8 cellular contexts compared by ENCODE assay signal in genomic region chr10:72275351-72276012, GRCh38. TPM values are rescaled to one million over a fixed set of nuclear protein-coding genes. Genes with fewer than 3 reads are reported as not detected.
A peak's percentile ranks its signal among the peaks of the same experiment; 100 is the strongest.
DNase-seq lines count a peak whose midpoint lies in the region; ATAC-seq and TF ChIP-seq lines count a peak whose summit lies in the region.

No MANE protein-coding gene starts in this region.

- peaks cover 37% of the 10 kb centered on the region for H3K36me3 Mint-ChIP-seq in activated CD8-positive, alpha-beta T cell treated with anti-CD3 and anti-CD28 coated beads for 36 hours (ENCODE audit: low read depth)

- DNase-seq in A673 (ENCODE audit: low spot score) = no peak
- DNase-seq in HEK293T (ENCODE audit: extremely low spot score) = no peak
- peak; percentile 44 for DNase-seq in activated CD8-positive, alpha-beta T cell treated with anti-CD3 and anti-CD28 coated beads for 36 hours
- DNase-seq in right atrium auricular region (ENCODE audit: low spot score) = no peak
- no peak for DNase-seq in skeletal muscle cell (ENCODE audit: low read depth)
- no peak for DNase-seq in NCI-H774 (lab: John Stamatoyannopoulos, UW)

- H3K27ac ChIP-seq in A673 (ENCODE audit: low read depth, low read length, poor library complexity, severe bottlenecking) (peak overlapping the region; percentile 82), right atrium auricular region (peak overlapping the region; percentile 99)

- no peaks in the 10 kb centered on the region for H3K9me3 Mint-ChIP-seq in activated CD8-positive, alpha-beta T cell treated with anti-CD3 and anti-CD28 coated beads for 36 hours

- peak overlapping the region; percentile 97 for H3K27ac Mint-ChIP-seq in activated CD8-positive, alpha-beta T cell treated with anti-CD3 and anti-CD28 coated beads for 36 hours

- no TSS peak for BruUV-seq in A673 (replicated peaks; lab: Mats Ljungman, UMichigan)

- POLR2A ChIA-PET in A673 (lab: Charles Lee; ENCODE audit: low non-redundant PET) (interaction anchor here (0.6 to 1.0 kb wide), 5 partner anchors 15 to 1288 kb away, joined by 3 to 4 read pairs (median 3); no protein-coding TSS in a partner anchor), HEK293T (lab: Yijun Ruan, JAX) (interaction anchor here (0.6 to 12.9 kb wide), 32 partner anchors 8 to 404 kb away, joined by 3 to 517 read pairs (median 8); partner anchors contain the start of genes ANAPC16 and ASCC1)
- POLR2A ChIA-PET in activated CD8-positive, alpha-beta T cell treated with anti-CD3 and anti-CD28 coated beads for 36 hours (lab: Charles Lee) = interaction anchor here (1.0 to 13.5 kb wide), 22 partner anchors 9 to 228 kb away, joined by 3 to 290 read pairs (median 8); partner anchors contain the start of genes ANAPC16 and ASCC1

- intact Hi-C loops in A673 (cut with micrococcal nuclease; ENCODE audit: unreplicated experiment) = no loop called here
- intact Hi-C loops in activated CD8-positive, alpha-beta T cell treated with anti-CD3 and anti-CD28 coated beads for 36 hours (cut with micrococcal nuclease) = no loop called here

- H3K4me1 Mint-ChIP-seq in activated CD8-positive, alpha-beta T cell treated with anti-CD3 and anti-CD28 coated beads for 36 hours (ENCODE audit: low read depth) = peaks cover 40% of the 10 kb centered on the region

- no peak for ATAC-seq in activated CD8-positive, alpha-beta T cell treated with anti-CD3 and anti-CD28 coated beads for 36 hours
- ATAC-seq in HG02885 (IDR thresholded peaks at IDR 0.05; ENCODE audit: poor library complexity, unreplicated experiment) (no peak), GM18511 (IDR thresholded peaks at IDR 0.05; ENCODE audit: unreplicated experiment) (no peak)

- no peaks in the 10 kb centered on the region for H3K27me3 Mint-ChIP-seq in activated CD8-positive, alpha-beta T cell treated with anti-CD3 and anti-CD28 coated beads for 36 hours

- H3K36me3 ChIP-seq in A673 (ENCODE audit: insufficient read depth, low read length, poor library complexity, severe bottlenecking) (peaks cover 18% of the 10 kb centered on the region), right atrium auricular region (peaks cover 26% of the 10 kb centered on the region)

- peak overlapping the region; percentile 100 for H3K4me3 Mint-ChIP-seq in activated CD8-positive, alpha-beta T cell treated with anti-CD3 and anti-CD28 coated beads for 36 hours

- CTCF ChIA-PET in A673 (lab: Charles Lee) (interaction anchor here (0.9 kb wide), 2 partner anchors 15 to 42 kb away, joined by 3 to 5 read pairs; no protein-coding TSS in a partner anchor), HEK293T (lab: Yijun Ruan, JAX) (interaction anchor here (0.6 to 1.9 kb wide), 9 partner anchors 10 to 57 kb away, joined by 3 to 11 read pairs (median 4); no protein-coding TSS in a partner anchor)
- CTCF ChIA-PET in activated CD8-positive, alpha-beta T cell treated with anti-CD3 and anti-CD28 coated beads for 36 hours (lab: Charles Lee) = interaction anchor here (0.7 to 11.4 kb wide), 33 partner anchors 8 to 227 kb away, joined by 3 to 164 read pairs (median 6); no protein-coding TSS in a partner anchor

- H3K4me1 ChIP-seq in A673 (ENCODE audit: insufficient read depth, low read length, poor library complexity, severe bottlenecking) (peaks cover 33% of the 10 kb centered on the region), right atrium auricular region (peaks cover 0 to 38% of the 10 kb centered on the region in 2 donors)

- H3K4me3 ChIP-seq in A673 (ENCODE audit: low read depth, low read length, poor library complexity, severe bottlenecking) = peak overlapping the region; percentile 86
- peak overlapping the region; percentile 89 to 99 for H3K4me3 ChIP-seq in right atrium auricular region
- H3K4me3 ChIP-seq in skeletal muscle cell (ENCODE audit: low read depth, low read length) = peak overlapping the region; percentile 99

- TF ChIP-seq CTCF in A673 (conservative IDR thresholded peaks at IDR 0.05; ENCODE audit: low read depth, low read length) = no peak
- TF ChIP-seq CTCF in activated CD8-positive, alpha-beta T cell treated with anti-CD3 and anti-CD28 coated beads for 36 hours (IDR thresholded peaks at IDR 0.05) = no peak
- TF ChIP-seq CTCF in right atrium auricular region (IDR thresholded peaks at IDR 0.05) = no peak

- no peaks in the 10 kb centered on the region for H3K9me3 ChIP-seq in A673 (ENCODE audit: low read depth, low read length, poor library complexity, severe bottlenecking)
- no peaks in the 10 kb centered on the region for H3K9me3 ChIP-seq in right atrium auricular region

- H3K27me3 ChIP-seq in A673 (replicated peaks; ENCODE audit: insufficient read depth, low read depth, low read length, poor library complexity) (no peaks in the 10 kb centered on the region), right atrium auricular region (no peaks in the 10 kb centered on the region)

TF ChIP-seq in HEK293T, 16 proteins besides CTCF, POLR2A, EP300 and RAD21:
- TF ChIP-seq L3MBTL2 (conservative IDR thresholded peaks at IDR 0.05) (peak; percentile 51; the same call in 1 of the 2 replicates), ELF4 (IDR thresholded peaks at IDR 0.05) (no peak)

RNA-seq across cellular contexts. Expression of gene DDIT4, which starts 1.8 kb away (rescaled TPM):
- total RNA-seq in A673 (2021) = 20.7 and 39.6 TPM in 2 replicates
- total RNA-seq in activated CD8-positive, alpha-beta T cell treated with anti-CD3 and anti-CD28 coated beads for 36 hours = 1,000 to 10,000 TPM; 1,071 to 1,096 TPM
- total RNA-seq in right atrium auricular region = 100 to 1,000 TPM; 100 to 136 TPM

RNA-seq across cellular contexts. Expression of gene ASCC1, which starts 59.4 kb away (rescaled TPM):
- total RNA-seq in A673 (2021) (40.2 and 43.1 TPM in 2 replicates), right atrium auricular region (10 to 100 TPM; 27.2 to 37.0 TPM)
- 10 to 100 TPM; 61.6 to 66.2 TPM for total RNA-seq in activated CD8-positive, alpha-beta T cell treated with anti-CD3 and anti-CD28 coated beads for 36 hours

RNA-seq across cellular contexts. Expression of gene ANAPC16, which starts 59.7 kb away (rescaled TPM):
- 57.6 and 62.5 TPM in 2 replicates for total RNA-seq in A673 (2021)
- 100 to 1,000 TPM in 1 of 2 experiments, 10 to 100 TPM in 1; 94.6 to 101 TPM for total RNA-seq in activated CD8-positive, alpha-beta T cell treated with anti-CD3 and anti-CD28 coated beads for 36 hours
- total RNA-seq in right atrium auricular region = 100 to 1,000 TPM; 139 to 163 TPM

Comparison
In these comparisons a context has a peak if more than half of its experiments do, and no peak if none do; other contexts are left out.
1. RNA of gene DDIT4, which starts 1.8 kb away (total RNA-seq): 1,071 to 1,096 TPM in activated CD8-positive, alpha-beta T cell treated with anti-CD3 and anti-CD28 coated beads for 36 hours; 100 to 136 TPM in right atrium auricular region and 20.7 to 39.6 TPM in A673; every median in the first group is over 4 times any median in the second.
2. Peak in every context shown above with its lines, with median percentiles within 50 percentile points of each other: H3K4me3 ChIP-seq.